Comparison of ENCODE assay signal across 11 cellular contexts in the genomic region with DNA sequence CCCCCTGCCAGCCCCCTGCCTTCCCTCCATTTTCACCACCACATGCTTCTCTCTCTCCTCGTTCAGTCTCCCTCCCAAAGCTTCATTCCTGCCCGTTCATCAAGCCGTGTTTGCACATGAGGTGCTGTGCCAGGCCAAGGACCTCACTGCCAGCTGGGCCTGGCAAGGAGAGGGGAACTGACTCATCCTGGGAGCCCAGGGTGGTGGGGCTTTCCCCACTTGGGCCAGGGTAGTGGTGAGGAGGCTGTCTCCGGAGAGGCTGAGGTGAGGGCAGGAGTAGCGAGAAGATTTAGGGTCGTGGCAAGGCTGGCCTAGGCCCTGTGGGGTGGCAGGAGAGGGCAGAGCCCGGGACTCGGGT. TPM values are rescaled to one million over a fixed set of nuclear protein-coding genes. Genes with fewer than 3 reads are reported as not detected.
A peak's percentile ranks its signal among the peaks of the same experiment; 100 is the strongest.
DNase-seq lines count a peak whose midpoint lies in the region; ATAC-seq and TF ChIP-seq lines count a peak whose summit lies in the region.
"Had no signal": no experiment of that assay in that cellular context is flagged by ENCODE, and none has a peak within 500 bp of the region (broad histone marks: within the 10 kb centered on the region; RNA-seq: fewer than 3 reads in every experiment).

No MANE protein-coding gene starts in this region.

- H3K4me1 ChIP-seq in mucosa of descending colon (ENCODE audit: low read depth) (no peaks in the 10 kb centered on the region), SJCRH30 (peaks cover 32% of the 10 kb centered on the region)

- no peaks in the 10 kb centered on the region for H3K36me3 Mint-ChIP-seq in brain
- H3K36me3 Mint-ChIP-seq: activated naive CD4-positive, alpha-beta T cell treated with anti-CD3 and anti-CD28 coated beads, Interleukin-2, amount 50 U/mL, for 24 hours; natural killer cell treated with Interleukin-12 subunit alpha and Interleukin-12 subunit beta and Interleukin-15 and Interleukin-18, amount 100 ng/mL, for 72 hours had no signal

- H3K27me3 Mint-ChIP-seq in brain = no peaks in the 10 kb centered on the region
- H3K27me3 Mint-ChIP-seq: activated naive CD4-positive, alpha-beta T cell treated with anti-CD3 and anti-CD28 coated beads, Interleukin-2, amount 50 U/mL, for 24 hours; natural killer cell treated with Interleukin-12 subunit alpha and Interleukin-12 subunit beta and Interleukin-15 and Interleukin-18, amount 100 ng/mL, for 72 hours had no signal

- H3K27me3 ChIP-seq in SJCRH30 = no peaks in the 10 kb centered on the region

- TF ChIP-seq CTCF in brain (conservative IDR thresholded peaks at IDR 0.05) (no peak), mucosa of descending colon (IDR thresholded peaks at IDR 0.05) (no peak)

- H3K4me1 Mint-ChIP-seq in brain = peaks cover 49% of the 10 kb centered on the region

- H3K9me3 ChIP-seq in mucosa of descending colon (no peaks in the 10 kb centered on the region), SJCRH30 (replicated peaks) (no peaks in the 10 kb centered on the region)

- H3K36me3 ChIP-seq in mucosa of descending colon (ENCODE audit: low read depth) (no peaks in the 10 kb centered on the region), SJCRH30 (no peaks in the 10 kb centered on the region)

- H3K27ac Mint-ChIP-seq in brain = peak overlapping the region in 3 of 5 experiments; percentile 35 to 82 (median 70)
- H3K27ac Mint-ChIP-seq: activated naive CD4-positive, alpha-beta T cell treated with anti-CD3 and anti-CD28 coated beads, Interleukin-2, amount 50 U/mL, for 24 hours had no signal

- intact Hi-C loops in mucosa of descending colon (cut with DNase I, micrococcal nuclease) = no loop called here

- H3K9me3 Mint-ChIP-seq in brain = no peaks in the 10 kb centered on the region
- H3K9me3 Mint-ChIP-seq: activated naive CD4-positive, alpha-beta T cell treated with anti-CD3 and anti-CD28 coated beads, Interleukin-2, amount 50 U/mL, for 24 hours; natural killer cell treated with Interleukin-12 subunit alpha and Interleukin-12 subunit beta and Interleukin-15 and Interleukin-18, amount 100 ng/mL, for 72 hours had no signal

- H3K4me3 Mint-ChIP-seq in brain = no peak overlapping the region
- H3K4me3 Mint-ChIP-seq: activated naive CD4-positive, alpha-beta T cell treated with anti-CD3 and anti-CD28 coated beads, Interleukin-2, amount 50 U/mL, for 24 hours; natural killer cell treated with Interleukin-12 subunit alpha and Interleukin-12 subunit beta and Interleukin-15 and Interleukin-18, amount 100 ng/mL, for 72 hours had no signal

- H3K27ac ChIP-seq in SJCRH30 = no peak overlapping the region

- H3K4me3 ChIP-seq in mucosa of descending colon = no peak overlapping the region
- H3K4me3 ChIP-seq in SJCRH30 = no peak overlapping the region

- peak; percentile 14 for ATAC-seq in mucosa of descending colon
- no peak for ATAC-seq in GM19023 (IDR thresholded peaks at IDR 0.05; ENCODE audit: unreplicated experiment)
- no peak for ATAC-seq in HG03439 (IDR thresholded peaks at IDR 0.05; ENCODE audit: unreplicated experiment)

- peak; percentile 49 for DNase-seq in AG08396 (ENCODE audit: low spot score)
- DNase-seq in HK-2 (ENCODE audit: unreplicated experiment) = peak; percentile 72
- no peak for DNase-seq in mucosa of descending colon
- DNase-seq in SJCRH30 = no peak
- no peak for DNase-seq in hepatic stellate cell (ENCODE audit: low spot score)
- DNase-seq: NCI-H187 treated with DMSO at 0.1 percent for 48 hours had no signal

RNA-seq across cellular contexts. Expression of gene NOTCH1, which starts 30.4 kb away (rescaled TPM):
- 12.3 TPM for polyA plus RNA-seq in brain (ENCODE audit: insufficient read depth, low read depth, low replicate concordance)
- 100 to 1,000 TPM in 1 of 3 donors, 10 to 100 TPM in 2; 59.0 to 101 (median 72.6) TPM for total RNA-seq in mucosa of descending colon
- total RNA-seq in SJCRH30 (2014; rRNA removed; shearing (Covaris generic)) = 25.8 and 28.5 TPM in 2 replicates

Comparison
In these comparisons a context has a peak if more than half of its experiments do, and no peak if none do; other contexts are left out.
1. DNase-seq: peak in AG08396 (single experiment) and HK-2 (single experiment); none in mucosa of descending colon (0 of 3), SJCRH30 (0 of 2) and hepatic stellate cell (single experiment).